12 cellular contexts compared by ENCODE assay signal in genomic region chr12:45743247-45743646, GRCh38.
"Had no signal": no experiment of that assay in that cellular context is flagged by ENCODE, and none has a peak within 500 bp of the region (broad histone marks: within the 10 kb centered on the region; RNA-seq: fewer than 3 reads in every experiment).

No MANE protein-coding gene starts in this region.

- H3K27me3 Mint-ChIP-seq: activated CD4-positive, alpha-beta T cell treated with anti-CD3 and anti-CD28 coated beads, Interleukin-2, amount 10 ng/mL, durations not matched to agents 24 days and 14 days had no signal

- DNase-seq: activated CD4-positive, alpha-beta T cell treated with anti-CD3 and anti-CD28 coated beads, Interleukin-2, amount 10 ng/mL, durations not matched to agents 24 days and 14 days; activated effector memory CD4-positive, alpha-beta T cell treated with anti-CD3 and anti-CD28 coated beads, Interleukin-2, amount 50 U/mL, for 16 hours; effector CD4-positive, alpha-beta T cell; gastrocnemius medialis; islet precursor cell; left ventricle myocardium inferior; ovary; stimulated activated CD4-positive, alpha-beta T cell treated with anti-CD3 and anti-CD28 coated beads, Interleukin-15, amount 100 ng/mL, for 24 hours; stimulated activated CD4-positive, alpha-beta T cell treated with anti-CD3 and anti-CD28 coated beads, Interleukin-4, amount 100 ng/mL, for 24 hours; T-helper 9 cell had no signal

- H3K27ac ChIP-seq: coronary artery, gastrocnemius medialis, left ventricle myocardium inferior, ovary had no signal

- H3K4me1 Mint-ChIP-seq: neural crest cell had no signal

- H3K4me3 Mint-ChIP-seq: activated CD4-positive, alpha-beta T cell treated with anti-CD3 and anti-CD28 coated beads, Interleukin-2, amount 10 ng/mL, durations not matched to agents 24 days and 14 days; neural crest cell had no signal

- H3K27ac Mint-ChIP-seq: activated CD4-positive, alpha-beta T cell treated with anti-CD3 and anti-CD28 coated beads, Interleukin-2, amount 10 ng/mL, durations not matched to agents 24 days and 14 days had no signal

- H3K9me3 Mint-ChIP-seq: activated CD4-positive, alpha-beta T cell treated with anti-CD3 and anti-CD28 coated beads, Interleukin-2, amount 10 ng/mL, durations not matched to agents 24 days and 14 days had no signal

- H3K27me3 ChIP-seq: gastrocnemius medialis, ovary had no signal

- ATAC-seq: gastrocnemius medialis had no signal
